Comparison of ENCODE assay signal across 17 cellular contexts in the genomic region with DNA sequence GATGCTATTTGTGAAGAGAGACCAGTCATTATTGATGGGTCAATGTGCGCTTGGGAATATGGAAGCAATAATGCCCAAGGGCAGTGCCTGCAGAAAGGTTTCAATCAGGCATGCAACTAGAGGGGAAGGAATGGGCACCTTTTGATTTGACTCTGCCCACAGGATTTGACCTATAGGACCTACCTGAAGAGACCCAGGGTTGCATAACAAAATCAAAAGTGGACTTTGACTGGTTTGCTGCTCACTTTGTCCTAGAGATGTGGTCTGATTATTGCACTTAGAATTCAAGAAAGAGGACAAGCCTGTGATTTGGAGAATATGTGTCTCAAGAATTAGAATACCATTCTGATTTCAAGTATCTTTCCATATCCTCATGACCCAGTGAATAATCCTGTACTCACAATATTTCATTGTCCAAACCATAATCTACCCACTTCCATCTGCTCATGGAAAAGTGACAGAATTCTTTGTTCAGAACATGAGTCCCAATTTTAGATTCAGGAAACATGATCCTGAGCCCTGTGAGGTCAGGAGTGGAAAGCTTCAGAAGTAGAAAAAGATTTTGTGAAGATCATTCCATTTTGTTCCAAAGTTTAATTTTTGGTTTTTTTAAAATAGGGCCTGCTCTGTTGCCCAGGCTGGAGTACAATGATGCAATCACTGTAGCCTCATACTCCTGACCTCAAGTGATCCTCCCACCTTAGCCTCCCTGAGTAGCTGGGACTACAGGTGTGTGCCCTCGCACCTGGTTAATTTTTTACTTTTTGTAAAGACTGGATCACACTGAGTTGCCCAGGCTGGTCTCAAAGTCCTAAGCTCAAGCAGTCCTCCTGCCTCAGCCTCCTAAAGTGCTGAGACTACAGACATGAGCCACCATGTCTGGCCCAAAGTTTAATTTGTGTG.
DNase-seq lines count a peak whose midpoint lies in the region; ATAC-seq, FAIRE-seq and TF ChIP-seq lines count a peak whose summit lies in the region.
"Had no signal": no experiment of that assay in that cellular context is flagged by ENCODE, and none has a peak within 500 bp of the region (broad histone marks: within the 10 kb centered on the region; RNA-seq: fewer than 3 reads in every experiment).

No MANE protein-coding gene starts in this region.

- BruUV-seq in endothelial cell of umbilical vein (replicated peaks; lab: Mats Ljungman, UMichigan): no TSS peak

- no peak overlapping the region for H3K9ac ChIP-seq in endothelial cell of umbilical vein (replicated peaks; ENCODE audit: extremely low read depth, insufficient read depth, low read length)
- H3K9ac ChIP-seq in liver (ENCODE audit: low read depth in 1 of 2, low read length in 2 of 2): no peak overlapping the region
- H3K9ac ChIP-seq: BLaER1 had no signal

- H3K9me1 ChIP-seq in endothelial cell of umbilical vein (replicated peaks; ENCODE audit: control insufficient read depth, extremely low read depth, insufficient read depth, low read length): no peaks in the 10 kb centered on the region

- H3K4me2 ChIP-seq in endothelial cell of umbilical vein (ENCODE audit: insufficient read depth, low read length): no peak overlapping the region
- H3K4me2 ChIP-seq: BLaER1, GM23338 had no signal

- peak; percentile 18 for FAIRE-seq in endothelial cell of umbilical vein (lab: Jason Lieb, UNC)
- FAIRE-seq: A204.1 had no signal

- CTCF ChIA-PET in endothelial cell of umbilical vein (lab: Charles Lee): no interaction called here
- CTCF ChIA-PET in activated CD4-positive, alpha-beta memory T cell treated with anti-CD3 and anti-CD28 coated beads for 36 hours (lab: Charles Lee): no interaction called here

- no peak overlapping the region for H2AFZ ChIP-seq in endothelial cell of umbilical vein (ENCODE audit: low read depth, low read length)
- H2AFZ ChIP-seq: GM23338 had no signal

- ATAC-seq in heart left ventricle (no peak), Right ventricle myocardium inferior (no peak), GM21717 (IDR thresholded peaks at IDR 0.05; ENCODE audit: unreplicated experiment) (no peak)
- ATAC-seq: CD8-positive, alpha-beta T cell; GM23338 had no signal

- H3K27ac Mint-ChIP-seq in activated CD4-positive, alpha-beta memory T cell treated with anti-CD3 and anti-CD28 coated beads for 36 hours: no peak overlapping the region
- H3K27ac Mint-ChIP-seq: CD8-positive, alpha-beta T cell; GM23338 had no signal

- peaks cover 0 to 50% (median 22%) of the 10 kb centered on the region in 12 donors for H3K4me1 ChIP-seq in heart left ventricle
- H3K4me1 ChIP-seq in endothelial cell of umbilical vein (ENCODE audit: control insufficient read depth, extremely low read depth, insufficient read depth, low read length): peaks cover 18% of the 10 kb centered on the region
- peaks cover 5 to 69% (median 50%) of the 10 kb centered on the region in 4 donors for H3K4me1 ChIP-seq in liver (ENCODE audit: control insufficient read depth in 4 of 4, insufficient read depth in 4 of 4, low read length in 3 of 4)
- H3K4me1 ChIP-seq in vagina: peaks cover 31% of the 10 kb centered on the region
- H3K4me1 ChIP-seq: BLaER1 had no signal

- H3K9me3 Mint-ChIP-seq in activated CD4-positive, alpha-beta memory T cell treated with anti-CD3 and anti-CD28 coated beads for 36 hours: no peaks in the 10 kb centered on the region
- H3K9me3 Mint-ChIP-seq: CD8-positive, alpha-beta T cell; GM23338 had no signal

- H3K4me1 Mint-ChIP-seq in activated CD4-positive, alpha-beta memory T cell treated with anti-CD3 and anti-CD28 coated beads for 36 hours (ENCODE audit: low read depth): no peaks in the 10 kb centered on the region

- H3K4me3 ChIP-seq in heart left ventricle: no peak overlapping the region
- no peak overlapping the region for H3K4me3 ChIP-seq in endothelial cell of umbilical vein (replicated peaks in 1 of 3; ENCODE audit: insufficient read depth in 1 of 3, low read depth in 1 of 3, low read length in 3 of 3)
- no peak overlapping the region for H3K4me3 ChIP-seq in liver (ENCODE audit: low read depth in 1 of 3, low read length in 3 of 3)
- H3K4me3 ChIP-seq in vagina: no peak overlapping the region
- H3K4me3 ChIP-seq: BLaER1, GM23338 had no signal

- no peaks in the 10 kb centered on the region for H3K9me3 ChIP-seq in heart left ventricle
- H3K9me3 ChIP-seq in endothelial cell of umbilical vein (replicated peaks; ENCODE audit: control insufficient read depth, insufficient read depth, low read length): no peaks in the 10 kb centered on the region
- H3K9me3 ChIP-seq in liver (ENCODE audit: control insufficient read depth in 4 of 4, low read length in 3 of 4): no peaks in the 10 kb centered on the region
- H3K9me3 ChIP-seq in vagina: no peaks in the 10 kb centered on the region
- H3K9me3 ChIP-seq: BLaER1 had no signal

- peaks cover 2% of the 10 kb centered on the region for H3K27me3 Mint-ChIP-seq in activated CD4-positive, alpha-beta memory T cell treated with anti-CD3 and anti-CD28 coated beads for 36 hours

- TF ChIP-seq POLR2A in heart left ventricle (IDR thresholded peaks at IDR 0.05): no peak
- TF ChIP-seq POLR2A in endothelial cell of umbilical vein (IDR thresholded peaks at IDR 0.05; ENCODE audit: low read depth, low read length): no peak
- no peak for TF ChIP-seq POLR2A in vagina (IDR thresholded peaks at IDR 0.05)

- H3K27ac ChIP-seq in heart left ventricle (peak overlapping the region in 8 of 12 donors; percentile 11 to 67 (median 32)), endothelial cell of umbilical vein (ENCODE audit: insufficient read depth, low read depth, low read length) (no peak overlapping the region), liver (ENCODE audit: low read depth in 1 of 2, low read length in 2 of 2) (peak overlapping the region; percentile 44 to 81), vagina (peak overlapping the region; percentile 49)
- H3K27ac ChIP-seq: BLaER1 had no signal

- TF ChIP-seq RAD21 in liver (IDR thresholded peaks at IDR 0.05): no peak

- H3K79me2 ChIP-seq in endothelial cell of umbilical vein (ENCODE audit: control insufficient read depth, insufficient read depth, low read length): no peaks in the 10 kb centered on the region

- no peaks in the 10 kb centered on the region for H4K20me1 ChIP-seq in endothelial cell of umbilical vein (replicated peaks; ENCODE audit: control insufficient read depth, extremely low read depth, insufficient read depth, low read length)
- H4K20me1 ChIP-seq: BLaER1 had no signal

- no peak overlapping the region for H3K4me3 Mint-ChIP-seq in activated CD4-positive, alpha-beta memory T cell treated with anti-CD3 and anti-CD28 coated beads for 36 hours
- H3K4me3 Mint-ChIP-seq: CD8-positive, alpha-beta T cell; GM23338 had no signal

- 89 to 98% (median 96%) methylated on average over 2 of the region's 2 CpGs for WGBS in heart left ventricle, 4 donors
- 65% methylated on average over 2 of the region's 2 CpGs for WGBS in liver

- H3K36me3 ChIP-seq in heart left ventricle: no peaks in the 10 kb centered on the region
- no peaks in the 10 kb centered on the region for H3K36me3 ChIP-seq in endothelial cell of umbilical vein (ENCODE audit: control insufficient read depth in 2 of 2, extremely low read depth in 1 of 2, insufficient read depth in 2 of 2, low read length in 2 of 2)
- H3K36me3 ChIP-seq in liver (ENCODE audit: control insufficient read depth in 4 of 4, insufficient read depth in 3 of 4, low read depth in 1 of 4, low read length in 3 of 4): no peaks in the 10 kb centered on the region
- H3K36me3 ChIP-seq in vagina: no peaks in the 10 kb centered on the region
- H3K36me3 ChIP-seq: BLaER1 had no signal

- intact Hi-C loops in heart left ventricle (cut with DNase I): loop anchor here in 2 of 10 donors (5.0 kb wide), 2 partner anchors 48 to 197 kb away; no protein-coding TSS in a partner anchor
- intact Hi-C loops in Right ventricle myocardium inferior (cut with DNase I): loop anchor here (10.0 kb wide), 1 partner anchor 46 kb away; no protein-coding TSS in a partner anchor
- intact Hi-C loops in endothelial cell of umbilical vein (cut with micrococcal nuclease): no loop called here
- intact Hi-C loops in vagina (cut with DNase I): no loop called here
- intact Hi-C loops in activated CD4-positive, alpha-beta memory T cell treated with anti-CD3 and anti-CD28 coated beads for 36 hours (cut with micrococcal nuclease): loop anchor here (10.0 kb wide), 1 partner anchor 214 kb away; no protein-coding TSS in a partner anchor

- no peaks in the 10 kb centered on the region for H3K27me3 ChIP-seq in heart left ventricle
- H3K27me3 ChIP-seq in endothelial cell of umbilical vein (ENCODE audit: control insufficient read depth in 2 of 2, insufficient read depth in 2 of 2, low read length in 2 of 2): no peaks in the 10 kb centered on the region
- no peaks in the 10 kb centered on the region for H3K27me3 ChIP-seq in liver (ENCODE audit: control insufficient read depth in 4 of 4, insufficient read depth in 4 of 4, low read length in 3 of 4)
- no peaks in the 10 kb centered on the region for H3K27me3 ChIP-seq in vagina
- H3K27me3 ChIP-seq: BLaER1 had no signal

- POLR2A ChIA-PET in endothelial cell of umbilical vein (lab: Charles Lee): no interaction called here
- POLR2A ChIA-PET in activated CD4-positive, alpha-beta memory T cell treated with anti-CD3 and anti-CD28 coated beads for 36 hours (lab: Charles Lee): no interaction called here

- dilution Hi-C loops in endothelial cell of umbilical vein (cut with MboI; ENCODE audit: extremely low pct_ligation_motif_present, low sequenced_read_pairs): no loop called here

- TF ChIP-seq CTCF in heart left ventricle (IDR thresholded peaks at IDR 0.05): no peak
- no peak for TF ChIP-seq CTCF in endothelial cell of umbilical vein (IDR thresholded peaks at IDR 0.05; ENCODE audit: extremely low read depth in 1 of 2, insufficient read depth in 1 of 2, low read depth in 1 of 2, low read length in 2 of 2)
- TF ChIP-seq CTCF in liver (IDR thresholded peaks at IDR 0.05; ENCODE audit: low read depth, low read length, missing input control): no peak
- TF ChIP-seq CTCF in vagina (IDR thresholded peaks at IDR 0.05): no peak

- no peak for DNase-seq in heart left ventricle
- no peak for DNase-seq in Right ventricle myocardium inferior (ENCODE audit: missing footprints)
- no peak for DNase-seq in endothelial cell of umbilical vein (ENCODE audit: low read depth, low spot score)
- peak in 1 of 2 donors; percentile 40 for DNase-seq in vagina (ENCODE audit: extremely low spot score in 2 of 2)
- no peak for DNase-seq in activated CD4-positive, alpha-beta memory T cell treated with anti-CD3 and anti-CD28 coated beads for 36 hours
- DNase-seq: CD8-positive, alpha-beta T cell; DMS79 treated with DMSO at 0.1 percent for 48 hours; KG1; NCI-H1436; NCI-H2029; NCI-H774; RPMI8226 had no signal

- H3K36me3 Mint-ChIP-seq in activated CD4-positive, alpha-beta memory T cell treated with anti-CD3 and anti-CD28 coated beads for 36 hours: no peaks in the 10 kb centered on the region
- H3K36me3 Mint-ChIP-seq: CD8-positive, alpha-beta T cell had no signal

TF ChIP-seq in endothelial cell of umbilical vein, 7 proteins besides CTCF, POLR2A, EP300 and RAD21 (continues in another document):
- TF ChIP-seq GATA2 (IDR thresholded peaks at IDR 0.05; ENCODE audit: insufficient read depth, insufficient read length, low read depth, low read length): no peak

TF ChIP-seq in liver, 16 proteins besides CTCF, POLR2A, EP300 and RAD21 (continues in another document):
- TF ChIP-seq FOXA2 (IDR thresholded peaks at IDR 0.05) (no peak), RXRA (IDR thresholded peaks at IDR 0.05) (peak in 1 of 2 donors; percentile 54), HNF4G (IDR thresholded peaks at IDR 0.05) (peak; percentile 71)

Comparison
In these comparisons a context has a peak if more than half of its experiments do, and no peak if none do; other contexts are left out.
1. intact Hi-C loops: an anchor here in Right ventricle myocardium inferior (10.0 kb wide) and activated CD4-positive, alpha-beta memory T cell treated with anti-CD3 and anti-CD28 coated beads for 36 hours (10.0 kb wide); none called in endothelial cell of umbilical vein and vagina.